ENCODE assay signal across 19 cellular contexts in genomic region chr3:181859518-181859917, GRCh38.
DNase-seq lines count a peak whose midpoint lies in the region; ATAC-seq and TF ChIP-seq lines count a peak whose summit lies in the region.
"Had no signal": no experiment of that assay in that cellular context is flagged by ENCODE, and none has a peak within 500 bp of the region (broad histone marks: within the 10 kb centered on the region; RNA-seq: fewer than 3 reads in every experiment).

No MANE protein-coding gene starts in this region.

- H4K20me1 ChIP-seq in Karpas-422 (ENCODE audit: insufficient read depth, low read depth, low read length) = no peaks in the 10 kb centered on the region

- H3K27ac ChIP-seq in HUES64 (ENCODE audit: low read depth, low read length) (peak overlapping the region; percentile 89), iPS-20b (ENCODE audit: low read length) (peak overlapping the region; percentile 50), Karpas-422 (ENCODE audit: low read length) (no peak overlapping the region)

- H3K9me3 ChIP-seq in HUES64 (ENCODE audit: insufficient read depth, low read depth, low read length) (no peaks in the 10 kb centered on the region), iPS-20b (ENCODE audit: insufficient read depth, low read depth, low read length) (no peaks in the 10 kb centered on the region), Karpas-422 (ENCODE audit: low read length) (no peaks in the 10 kb centered on the region)
- H3K9me3 ChIP-seq: Caco-2 had no signal

- H3K9me3 Mint-ChIP-seq in WTC11 (peaks cover 4% of the 10 kb centered on the region; the same call in 1 of the 2 replicates), CD14-positive monocyte (peaks cover 0 to 5% (median 1%) of the 10 kb centered on the region in 7 donors)

- H3K4me2 ChIP-seq in Karpas-422 (ENCODE audit: low read depth, low read length, poor library complexity, severe bottlenecking) = no peak overlapping the region

- H3K36me3 ChIP-seq in HUES64 (ENCODE audit: insufficient read depth, low read length) (no peaks in the 10 kb centered on the region), iPS-20b (ENCODE audit: insufficient read depth, low read depth, low read length) (no peaks in the 10 kb centered on the region), Karpas-422 (ENCODE audit: insufficient read depth, low read length) (no peaks in the 10 kb centered on the region)

- TF ChIP-seq CTCF in WTC11 (IDR thresholded peaks at IDR 0.05) (no peak), CD14-positive monocyte (IDR thresholded peaks at IDR 0.05) (no peak)

- no peaks in the 10 kb centered on the region for H3K27me3 ChIP-seq in HUES64 (ENCODE audit: insufficient read depth, low read length)
- H3K27me3 ChIP-seq in iPS-20b (ENCODE audit: insufficient read depth, low read length) = no peaks in the 10 kb centered on the region
- no peaks in the 10 kb centered on the region for H3K27me3 ChIP-seq in Karpas-422 (ENCODE audit: low read length)

- H3K9me2 ChIP-seq in Karpas-422 (replicated peaks; ENCODE audit: insufficient read depth, low read length) = no peaks in the 10 kb centered on the region

- H3K4me1 ChIP-seq in HUES64 (ENCODE audit: insufficient read depth, low read length) = peaks cover 36% of the 10 kb centered on the region
- H3K4me1 ChIP-seq in iPS-20b (ENCODE audit: insufficient read depth, low read length) = peaks cover 34% of the 10 kb centered on the region
- no peaks in the 10 kb centered on the region for H3K4me1 ChIP-seq in Karpas-422 (ENCODE audit: low read length)

- H3K9ac ChIP-seq in HUES64 (ENCODE audit: low read depth, low read length) = peak overlapping the region; percentile 16; the same call in 1 of the 2 replicates
- peak overlapping the region; percentile 62 for H3K9ac ChIP-seq in iPS-20b (ENCODE audit: low read depth, low read length)
- H3K9ac ChIP-seq in Karpas-422 (ENCODE audit: low read length) = no peak overlapping the region

- no peaks in the 10 kb centered on the region for H3K27me3 Mint-ChIP-seq in WTC11 (ENCODE audit: low read depth)
- peaks cover 0 to 3% (median 0%) of the 10 kb centered on the region in 3 donors for H3K27me3 Mint-ChIP-seq in CD14-positive monocyte (ENCODE audit: low read depth in 3 of 3)
- H3K27me3 Mint-ChIP-seq: B cell; CD4-positive, CD25-positive, alpha-beta regulatory T cell had no signal

- H3K4me1 Mint-ChIP-seq in WTC11 = peaks cover 50% of the 10 kb centered on the region
- H3K4me1 Mint-ChIP-seq in CD14-positive monocyte = no peaks in the 10 kb centered on the region
- H3K4me1 Mint-ChIP-seq: B cell; CD4-positive, CD25-positive, alpha-beta regulatory T cell had no signal

- no peaks in the 10 kb centered on the region for H3K79me2 ChIP-seq in Karpas-422 (ENCODE audit: low read length)

- ATAC-seq in WTC11 (peak; percentile 80), GM21619 (IDR thresholded peaks at IDR 0.05; ENCODE audit: unreplicated experiment) (no peak)
- ATAC-seq: HCT116 had no signal

- H3K4me3 Mint-ChIP-seq in WTC11 (peak overlapping the region; percentile 42), CD14-positive monocyte (no peak overlapping the region)
- H3K4me3 Mint-ChIP-seq: B cell; CD4-positive, CD25-positive, alpha-beta regulatory T cell had no signal

- DNase-seq in ELF-1 (ENCODE audit: low read depth, low spot score) (peak; percentile 75), WTC11 (ENCODE audit: low spot score) (peak; percentile 30), Karpas-422 (no peak), NCI-H1092 treated with DMSO at 0.1 percent for 48 hours (lab: John Stamatoyannopoulos, UW) (no peak), CD14-positive monocyte (ENCODE audit: low spot score) (no peak)
- DNase-seq: Caco-2; CD4-positive, CD25-positive, alpha-beta regulatory T cell; DMS53; NCI-H1105 treated with DMSO at 0.1 percent for 48 hours; NCI-H187 treated with DMSO at 0.1 percent for 48 hours; NCI-H2227 treated with DMSO at 0.1 percent for 48 hours; NCI-H510A treated with DMSO at 0.1 percent for 48 hours; Right ventricle myocardium superior; SW 1271 had no signal

- H3K4me3 ChIP-seq in HUES64 (ENCODE audit: low read length) (peak overlapping the region; percentile 22; the same call in 1 of the 2 replicates), iPS-20b (ENCODE audit: low read length) (peak overlapping the region; percentile 21), Karpas-422 (ENCODE audit: low read length) (no peak overlapping the region)

- intact Hi-C loops in CD14-positive monocyte (cut with micrococcal nuclease) = no loop called here

- peak overlapping the region; percentile 97 for H3K27ac Mint-ChIP-seq in WTC11
- no peak overlapping the region for H3K27ac Mint-ChIP-seq in CD14-positive monocyte
- H3K27ac Mint-ChIP-seq: B cell; CD4-positive, CD25-positive, alpha-beta regulatory T cell had no signal

- H3K36me3 Mint-ChIP-seq in WTC11 (0 out of 2 replicates have a peak, but pooled peaks cover 3% of the 10 kb centered on the region), CD14-positive monocyte (no peaks in the 10 kb centered on the region)
- H3K36me3 Mint-ChIP-seq: CD4-positive, CD25-positive, alpha-beta regulatory T cell had no signal

- CTCF ChIA-PET in WTC11 (lab: Charles Lee) = interaction anchor here (0.5 kb wide), 1 partner anchor 87 kb away, joined by 4 read pairs; no protein-coding TSS in a partner anchor

- 8% methylated on average over 3 of the region's 4 CpGs for WGBS in HUES64

- POLR2A ChIA-PET in WTC11 (lab: Charles Lee) = no interaction called here

- H2AFZ ChIP-seq in Karpas-422 (ENCODE audit: low read length) = no peak overlapping the region

TF ChIP-seq in WTC11, 78 proteins besides CTCF, POLR2A, EP300 and RAD21 (continues in another document):
- TF ChIP-seq ZNF416 (CRISPR knock-in tag; IDR thresholded peaks at IDR 0.05) (no peak), STAT6 (CRISPR knock-in tag; conservative IDR thresholded peaks at IDR 0.05; ENCODE audit: low read depth) (no peak), RELA (CRISPR knock-in tag; IDR thresholded peaks at IDR 0.05; ENCODE audit: borderline replicate concordance) (no peak), NFE2L1 (CRISPR knock-in tag; IDR thresholded peaks at IDR 0.05) (no peak), ZNF671 (CRISPR knock-in tag; IDR thresholded peaks at IDR 0.05) (no peak), ZNF232 (CRISPR knock-in tag; IDR thresholded peaks at IDR 0.05) (no peak), JUN (CRISPR knock-in tag; IDR thresholded peaks at IDR 0.05) (no peak)
- TF ChIP-seq, protein P1, sequence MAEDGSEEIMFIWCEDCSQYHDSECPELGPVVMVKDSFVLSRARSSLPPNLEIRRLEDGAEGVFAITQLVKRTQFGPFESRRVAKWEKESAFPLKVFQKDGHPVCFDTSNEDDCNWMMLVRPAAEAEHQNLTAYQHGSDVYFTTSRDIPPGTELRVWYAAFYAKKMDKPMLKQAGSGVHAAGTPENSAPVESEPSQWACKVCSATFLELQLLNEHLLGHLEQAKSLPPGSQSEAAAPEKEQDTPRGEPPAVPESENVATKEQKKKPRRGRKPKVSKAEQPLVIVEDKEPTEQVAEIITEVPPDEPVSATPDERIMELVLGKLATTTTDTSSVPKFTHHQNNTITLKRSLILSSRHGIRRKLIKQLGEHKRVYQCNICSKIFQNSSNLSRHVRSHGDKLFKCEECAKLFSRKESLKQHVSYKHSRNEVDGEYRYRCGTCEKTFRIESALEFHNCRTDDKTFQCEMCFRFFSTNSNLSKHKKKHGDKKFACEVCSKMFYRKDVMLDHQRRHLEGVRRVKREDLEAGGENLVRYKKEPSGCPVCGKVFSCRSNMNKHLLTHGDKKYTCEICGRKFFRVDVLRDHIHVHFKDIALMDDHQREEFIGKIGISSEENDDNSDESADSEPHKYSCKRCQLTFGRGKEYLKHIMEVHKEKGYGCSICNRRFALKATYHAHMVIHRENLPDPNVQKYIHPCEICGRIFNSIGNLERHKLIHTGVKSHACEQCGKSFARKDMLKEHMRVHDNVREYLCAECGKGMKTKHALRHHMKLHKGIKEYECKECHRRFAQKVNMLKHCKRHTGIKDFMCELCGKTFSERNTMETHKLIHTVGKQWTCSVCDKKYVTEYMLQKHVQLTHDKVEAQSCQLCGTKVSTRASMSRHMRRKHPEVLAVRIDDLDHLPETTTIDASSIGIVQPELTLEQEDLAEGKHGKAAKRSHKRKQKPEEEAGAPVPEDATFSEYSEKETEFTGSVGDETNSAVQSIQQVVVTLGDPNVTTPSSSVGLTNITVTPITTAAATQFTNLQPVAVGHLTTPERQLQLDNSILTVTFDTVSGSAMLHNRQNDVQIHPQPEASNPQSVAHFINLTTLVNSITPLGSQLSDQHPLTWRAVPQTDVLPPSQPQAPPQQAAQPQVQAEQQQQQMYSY (CRISPR knock-in tag; IDR thresholded peaks at IDR 0.05) = no peak

Comparison
In these comparisons a context has a peak if more than half of its experiments do, and no peak if none do; other contexts are left out.
1. DNase-seq: peak in ELF-1 (single experiment) and WTC11 (single experiment); none in Karpas-422 (single experiment), NCI-H1092 treated with DMSO at 0.1 percent for 48 hours (single experiment) and CD14-positive monocyte (single experiment).